Comparison of ENCODE assay signal across 8 cellular contexts in genomic region chr22:49936973-49937757, GRCh38. TPM values are rescaled to one million over a fixed set of nuclear protein-coding genes. Genes with fewer than 3 reads are reported as not detected.
A peak's percentile ranks its signal among the peaks of the same experiment; 100 is the strongest.
DNase-seq lines count a peak whose midpoint lies in the region; ATAC-seq and TF ChIP-seq lines count a peak whose summit lies in the region.

No MANE protein-coding gene starts in this region.

- no peaks in the 10 kb centered on the region for H3K27me3 Mint-ChIP-seq in CD8-positive, alpha-beta memory T cell
- H3K27me3 Mint-ChIP-seq in T-cell (no peaks in the 10 kb centered on the region), osteocyte (ENCODE audit: unreplicated experiment) (no peaks in the 10 kb centered on the region)

- no peaks in the 10 kb centered on the region for H3K36me3 Mint-ChIP-seq in CD8-positive, alpha-beta memory T cell
- H3K36me3 Mint-ChIP-seq in T-cell (no peaks in the 10 kb centered on the region), osteocyte (ENCODE audit: unreplicated experiment) (no peaks in the 10 kb centered on the region)

- H3K4me3 Mint-ChIP-seq in CD8-positive, alpha-beta memory T cell: peak overlapping the region; percentile 43 to 90 (median 59)
- peak overlapping the region; percentile 61 to 64 (median 64) for H3K4me3 Mint-ChIP-seq in T-cell
- peak overlapping the region; percentile 38 for H3K4me3 Mint-ChIP-seq in osteocyte (ENCODE audit: unreplicated experiment)

- H3K9me3 Mint-ChIP-seq in CD8-positive, alpha-beta memory T cell: no peaks in the 10 kb centered on the region
- H3K9me3 Mint-ChIP-seq in T-cell (peaks cover 0 to 2% (median 0%) of the 10 kb centered on the region in 3 donors), osteocyte (ENCODE audit: unreplicated experiment) (no peaks in the 10 kb centered on the region)

- H3K27me3 ChIP-seq in CD8-positive, alpha-beta memory T cell (ENCODE audit: insufficient read depth, low read length, poor library complexity, severe bottlenecking): no peaks in the 10 kb centered on the region

- peak overlapping the region; percentile 57 for H3K27ac ChIP-seq in CD8-positive, alpha-beta memory T cell (ENCODE audit: low read depth, low read length)

- CTCF ChIA-PET in CD8-positive, alpha-beta memory T cell (lab: Charles Lee): interaction anchor here (1.2 to 1.4 kb wide), 2 partner anchors 56 to 99 kb away, joined by 3 to 5 read pairs; no protein-coding TSS in a partner anchor
- CTCF ChIA-PET in T-cell (lab: Charles Lee): interaction anchor here in 1 of 2 donors (1.6 kb wide), 1 partner anchor 25 kb away, joined by 7 read pairs; no protein-coding TSS in a partner anchor

- no peak for DNase-seq in CD8-positive, alpha-beta memory T cell
- DNase-seq in T-cell: no peak
- peak; percentile 73 for DNase-seq in Right ventricle myocardium superior
- no peak for DNase-seq in osteocyte (ENCODE audit: extremely low spot score, unreplicated experiment)
- DNase-seq in OCI-M2 (lab: John Stamatoyannopoulos, UW; ENCODE audit: unreplicated experiment): no peak
- DNase-seq in dedifferentiated amniotic fluid mesenchymal stem cell (ENCODE audit: extremely low spot score): no peak

- intact Hi-C loops in Right ventricle myocardium superior (cut with DNase I): no loop called here

- peaks cover 16% of the 10 kb centered on the region for H3K4me1 ChIP-seq in CD8-positive, alpha-beta memory T cell (ENCODE audit: insufficient read depth, low read length)

- H3K4me3 ChIP-seq in CD8-positive, alpha-beta memory T cell (ENCODE audit: low read length): peak overlapping the region; percentile 32

- no peak for TF ChIP-seq CTCF in osteocyte (IDR thresholded peaks at IDR 0.05)

- peaks cover 5 to 17% (median 8%) of the 10 kb centered on the region in 3 donors for H3K4me1 Mint-ChIP-seq in CD8-positive, alpha-beta memory T cell
- H3K4me1 Mint-ChIP-seq in T-cell (peaks cover 6 to 23% (median 15%) of the 10 kb centered on the region in 3 donors), osteocyte (ENCODE audit: unreplicated experiment) (peaks cover 19% of the 10 kb centered on the region)

- no peaks in the 10 kb centered on the region for H3K9me3 ChIP-seq in CD8-positive, alpha-beta memory T cell (ENCODE audit: low read length)

- ATAC-seq in T-cell (replicated peaks in 1 of 4) (no peak), Right ventricle myocardium superior (ENCODE audit: poor library complexity) (peak; percentile 44), HG03457 (IDR thresholded peaks at IDR 0.05; ENCODE audit: unreplicated experiment) (no peak)
- no peak for ATAC-seq in activated CD4-positive, CD25-positive, alpha-beta regulatory T cell treated with anti-CD3 and anti-CD28 coated beads, Interleukin-2, amount 50 U/mL, for 24 hours

- H3K27ac Mint-ChIP-seq in CD8-positive, alpha-beta memory T cell: peak overlapping the region; percentile 59 to 94 (median 86)
- H3K27ac Mint-ChIP-seq in T-cell (peak overlapping the region; percentile 74 to 85), osteocyte (ENCODE audit: unreplicated experiment) (no peak overlapping the region)

- POLR2A ChIA-PET in CD8-positive, alpha-beta memory T cell (lab: Charles Lee): interaction anchor here (0.5 to 1.4 kb wide), 3 partner anchors 19 to 86 kb away, joined by 3 to 8 read pairs (median 4); no protein-coding TSS in a partner anchor
- POLR2A ChIA-PET in T-cell (lab: Charles Lee): interaction anchor here in 1 of 2 donors (0.5 kb wide), 1 partner anchor 40 kb away, joined by 3 read pairs; no protein-coding TSS in a partner anchor

- no peaks in the 10 kb centered on the region for H3K36me3 ChIP-seq in CD8-positive, alpha-beta memory T cell (ENCODE audit: insufficient read depth, low read length)

RNA-seq across cellular contexts. Expression of gene CRELD2, which starts 18.7 kb away (rescaled TPM):
- total RNA-seq in CD8-positive, alpha-beta memory T cell: 10 to 100 TPM; 49.4 to 50.7 TPM
- 53.2 TPM for polyA plus RNA-seq in CD8-positive, alpha-beta memory T cell
- total RNA-seq in T-cell (10 to 100 TPM; 28.2 to 42.7 (median 39.6) TPM), Right ventricle myocardium superior (22.1 TPM), osteocyte (54.9 and 55.5 TPM in 2 replicates)

RNA-seq across cellular contexts. Expression of gene ALG12, which starts 18.9 kb away (rescaled TPM):
- total RNA-seq in CD8-positive, alpha-beta memory T cell: 10 to 100 TPM; 21.0 TPM
- polyA plus RNA-seq in CD8-positive, alpha-beta memory T cell: 21.8 TPM
- total RNA-seq in T-cell: 10 to 100 TPM; 15.7 to 22.1 (median 15.9) TPM
- 13.8 TPM for total RNA-seq in Right ventricle myocardium superior
- total RNA-seq in osteocyte: 27.1 and 27.9 TPM in 2 replicates

RNA-seq across cellular contexts. Expression of gene PIM3, which starts 23.4 kb away (rescaled TPM):
- total RNA-seq in CD8-positive, alpha-beta memory T cell: 100 to 1,000 TPM; 202 to 227 TPM
- polyA plus RNA-seq in CD8-positive, alpha-beta memory T cell: 39.3 TPM
- total RNA-seq in T-cell (100 to 1,000 TPM in 2 of 5 donors, 10 to 100 TPM in 3; 61.5 to 167 (median 65.0) TPM), Right ventricle myocardium superior (61.5 TPM), osteocyte (18.6 TPM in 2 replicates)
